In the genomic region with DNA sequence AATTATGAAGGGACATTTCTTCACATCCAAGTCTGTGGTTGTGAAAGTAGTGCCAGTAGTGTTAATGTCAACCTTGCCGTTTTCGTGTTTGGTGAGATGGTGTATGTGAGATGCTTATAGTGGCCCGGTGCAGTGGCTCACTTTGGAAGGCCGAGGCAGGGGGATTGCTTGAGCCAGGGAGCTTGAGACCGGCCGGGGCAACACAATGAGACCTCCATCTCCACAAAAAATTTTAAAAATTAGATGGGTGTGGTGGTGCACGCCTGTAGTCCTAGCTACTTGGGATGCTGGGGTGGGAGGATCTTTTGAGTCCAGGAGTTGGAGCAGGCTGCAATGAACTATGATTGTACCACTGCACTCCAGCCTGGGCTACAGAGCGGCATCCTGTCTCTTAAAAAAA, we compare ENCODE assay signal across 25 cellular contexts. TPM values are rescaled to one million over a fixed set of nuclear protein-coding genes. Genes with fewer than 3 reads are reported as not detected.
"Had no signal": no experiment of that assay in that cellular context is flagged by ENCODE, and none has a peak within 500 bp of the region (broad histone marks: within the 10 kb centered on the region; RNA-seq: fewer than 3 reads in every experiment).

No MANE protein-coding gene starts in this region.

- H3K9ac ChIP-seq: KMS-11, SK-N-SH had no signal

- H3K4me3 ChIP-seq: K562 had no signal

- DNase-seq: Kasumi-1, MM.1S, NCI-H1092 treated with DMSO at 0.1 percent for 48 hours, NCI-H1436, NCI-H187, NCI-H2029, NCI-H2081 treated with DMSO at 0.1 percent for 48 hours, NCI-H2171, NCI-H446, NCI-H510A, NCI-H524 treated with DMSO at 0.1 percent for 48 hours, NCI-H69, NCI-H774, PC-3, SHP77, SK-N-SH, SW 1271 had no signal

- H3K4me2 ChIP-seq: KMS-11, SK-N-SH had no signal

- H3K27ac ChIP-seq: HL-60, KMS-11, RWPE1 had no signal

- ATAC-seq: K562, Panc1, PC-3 had no signal

- H3K9me2 ChIP-seq: SK-N-SH had no signal

- H3K9me3 Mint-ChIP-seq: IgD-negative memory B cell had no signal

- H3K4me1 Mint-ChIP-seq: IgD-negative memory B cell had no signal

- H3K4me3 Mint-ChIP-seq: IgD-negative memory B cell had no signal

- H3K9me3 ChIP-seq: SK-N-SH had no signal

RNA-seq across cellular contexts. Expression of a gene that starts 37.4 kb away (rescaled TPM):
- total RNA-seq: K562, M059J, PC-3 had no signal
- polyA plus RNA-seq: SK-N-SH had no signal

RNA-seq across cellular contexts. Expression of a gene that starts 53.3 kb away (rescaled TPM):
- total RNA-seq: K562, M059J, PC-3, SK-MEL-5 had no signal
- polyA plus RNA-seq: IgD-negative memory B cell, K562, SK-N-SH had no signal
